In genomic region chr2:74894261-74895030, GRCh38 we compare ENCODE assay signal across 1 cellular context.
TF ChIP-seq lines count a peak whose summit lies in the region.

No MANE protein-coding gene starts in this region.

TF ChIP-seq in SK-N-SH treated with all-trans-retinoic acid at 6 μM for 48 hours, 23 proteins besides CTCF, POLR2A, EP300 and RAD21 (continued from another document):
- TF ChIP-seq TOX (CRISPR knock-in tag; IDR thresholded peaks at IDR 0.05; ENCODE audit: borderline replicate concordance) (no peak), ZNF8 (CRISPR knock-in tag; IDR thresholded peaks at IDR 0.05) (no peak), ZC3H10 (CRISPR knock-in tag; IDR thresholded peaks at IDR 0.05) (no peak), POU6F1 (CRISPR knock-in tag; IDR thresholded peaks at IDR 0.05; ENCODE audit: borderline replicate concordance, low read depth) (no peak), ZNF565 (CRISPR knock-in tag; conservative IDR thresholded peaks at IDR 0.05; ENCODE audit: low read depth) (no peak), ZNF70 (CRISPR knock-in tag; IDR thresholded peaks at IDR 0.05) (no peak), ISL1 (CRISPR knock-in tag; IDR thresholded peaks at IDR 0.05) (no peak), ARNTL (CRISPR knock-in tag; IDR thresholded peaks at IDR 0.05; ENCODE audit: borderline replicate concordance, low read depth) (no peak), PPARA (CRISPR knock-in tag; IDR thresholded peaks at IDR 0.05; ENCODE audit: borderline replicate concordance) (no peak), GLIS3 (CRISPR knock-in tag; IDR thresholded peaks at IDR 0.05) (no peak), RARB (CRISPR knock-in tag; IDR thresholded peaks at IDR 0.05) (no peak), CSRNP3 (CRISPR knock-in tag; IDR thresholded peaks at IDR 0.05) (no peak)
